ENCODE assay signal across 31 cellular contexts in genomic region chr11:111021131-111021530, GRCh38.
DNase-seq lines count a peak whose midpoint lies in the region; ATAC-seq and TF ChIP-seq lines count a peak whose summit lies in the region.
"Had no signal": no experiment of that assay in that cellular context is flagged by ENCODE, and none has a peak within 500 bp of the region (broad histone marks: within the 10 kb centered on the region; RNA-seq: fewer than 3 reads in every experiment).

No MANE protein-coding gene starts in this region.

- H3K27me3 ChIP-seq in MG63 (no peaks in the 10 kb centered on the region; the same call in none of the 2 replicates), neural progenitor cell (no peaks in the 10 kb centered on the region), tibial nerve (no peaks in the 10 kb centered on the region)
- H3K27me3 ChIP-seq: BE2C, esophagus squamous epithelium, gastrocnemius medialis had no signal

- no peaks in the 10 kb centered on the region for H3F3A ChIP-seq in neural progenitor cell (ENCODE audit: low read depth)

- H3K9me3 ChIP-seq in MG63 (no peaks in the 10 kb centered on the region), neural progenitor cell (ENCODE audit: low read depth) (no peaks in the 10 kb centered on the region), tibial nerve (no peaks in the 10 kb centered on the region)
- H3K9me3 ChIP-seq: BE2C, esophagus squamous epithelium, gastrocnemius medialis had no signal

- no peaks in the 10 kb centered on the region for H4K20me1 ChIP-seq in neural progenitor cell (ENCODE audit: low read depth)

- H3K4me1 Mint-ChIP-seq in CD14-positive monocyte (peaks cover 52% of the 10 kb centered on the region), neural progenitor cell (peaks cover 12% of the 10 kb centered on the region)
- H3K4me1 Mint-ChIP-seq: activated naive CD8-positive, alpha-beta T cell treated with anti-CD3 and anti-CD28 coated beads, Interleukin-2, amount 10 ng/mL, durations not matched to agents 7 days and 5 days; neural crest cell; T-helper 17 cell had no signal

- H3K27ac ChIP-seq in neural progenitor cell (no peak overlapping the region), tibial nerve (no peak overlapping the region)
- H3K27ac ChIP-seq: esophagus squamous epithelium, gastrocnemius medialis, parathyroid adenoma had no signal

- no peaks in the 10 kb centered on the region for H3K4me1 ChIP-seq in neural progenitor cell
- peaks cover 0 to 4% (median 2%) of the 10 kb centered on the region in 4 donors for H3K4me1 ChIP-seq in tibial nerve
- H3K4me1 ChIP-seq: BE2C, esophagus squamous epithelium, gastrocnemius medialis, parathyroid adenoma had no signal

- no peak overlapping the region for H3K27ac Mint-ChIP-seq in CD14-positive monocyte
- peak overlapping the region; percentile 27 for H3K27ac Mint-ChIP-seq in neural progenitor cell
- H3K27ac Mint-ChIP-seq: activated naive CD8-positive, alpha-beta T cell treated with anti-CD3 and anti-CD28 coated beads, Interleukin-2, amount 10 ng/mL, durations not matched to agents 7 days and 5 days; stimulated activated naive B cell treated with anti-CD40 and anti-IgM and Interleukin-4, amounts not matched to agents 10 μg/mL and 1 μg/mL and 100 μg/mL, for 72 hours; T-helper 17 cell had no signal

- TF ChIP-seq EP300 in tibial nerve (IDR thresholded peaks at IDR 0.05): no peak

- 77 to 79% methylated on average over 5 of the region's 5 CpGs for WGBS in tibial nerve, 2 donors

- H3K4me3 Mint-ChIP-seq in CD14-positive monocyte (peak overlapping the region in 1 of 2 donors; percentile 60), neural progenitor cell (no peak overlapping the region)
- H3K4me3 Mint-ChIP-seq: activated naive CD8-positive, alpha-beta T cell treated with anti-CD3 and anti-CD28 coated beads, Interleukin-2, amount 10 ng/mL, durations not matched to agents 7 days and 5 days; neural crest cell; stimulated activated naive B cell treated with anti-CD40 and anti-IgM and Interleukin-4, amounts not matched to agents 10 μg/mL and 1 μg/mL and 100 μg/mL, for 72 hours; T-helper 17 cell had no signal

- DNase-seq in CD14-positive monocyte (ENCODE audit: low spot score): peak; percentile 43
- peak; percentile 17 for DNase-seq in MG63
- DNase-seq in fibroblast of peridontal ligament (ENCODE audit: extremely low read depth): peak; percentile 31
- DNase-seq in neural progenitor cell (ENCODE audit: low spot score): peak; percentile 32
- DNase-seq in tibial nerve (ENCODE audit: low spot score in 2 of 2): no peak
- no peak for DNase-seq in NCI-H146 (lab: John Stamatoyannopoulos, UW)
- DNase-seq: ACHN; activated CD4-positive, alpha-beta T cell treated with anti-CD3 and anti-CD28 coated beads, Interleukin-2, amount 50 U/mL, for 48 hours; activated gamma-delta T cell treated with Interleukin-2 at 50 U/mL for 16 hours; activated naive CD8-positive, alpha-beta T cell treated with anti-CD3 and anti-CD28 coated beads, Interleukin-2, amount 10 ng/mL, durations not matched to agents 7 days and 5 days; activated T-cell treated with anti-CD3 and anti-CD28 coated beads, Interleukin-2, amount 50 U/mL, for 48 hours; BE2C; central memory CD4-positive, alpha-beta T cell; dermis blood vessel endothelial cell; DMS153; esophagus squamous epithelium; gastrocnemius medialis; NCI-H1048; NCI-H187; NCI-H2171 treated with DMSO at 0.1 percent for 48 hours; NCI-H510A; PC-3; small intestine; stimulated activated naive B cell treated with anti-CD40 and anti-IgM and Interleukin-4, amounts not matched to agents 10 μg/mL and 1 μg/mL and 100 μg/mL, for 72 hours; substantia nigra; T-helper 17 cell had no signal

- H3K27me3 Mint-ChIP-seq in CD14-positive monocyte (ENCODE audit: low read depth in 3 of 3): peaks cover 0 to 3% (median 3%) of the 10 kb centered on the region in 3 donors
- H3K27me3 Mint-ChIP-seq in neural progenitor cell (ENCODE audit: insufficient read depth, low read depth): peaks cover 2% of the 10 kb centered on the region

- intact Hi-C loops in CD14-positive monocyte (cut with micrococcal nuclease): no loop called here

- no peak for ATAC-seq in HG02884 (IDR thresholded peaks at IDR 0.05; ENCODE audit: unreplicated experiment)
- ATAC-seq: activated CD4-positive, CD25-positive, alpha-beta regulatory T cell treated with anti-CD3 and anti-CD28 coated beads, Interleukin-2, amount 50 U/mL, for 24 hours; gastrocnemius medialis; HCT116; PC-3; stimulated activated naive B cell treated with anti-CD40 and anti-IgM and Interleukin-4, amounts not matched to agents 10 μg/mL and 1 μg/mL and 100 μg/mL, for 72 hours; T-helper 17 cell had no signal

- no peak overlapping the region for H3K9ac ChIP-seq in neural progenitor cell
- H3K9ac ChIP-seq: parathyroid adenoma had no signal

- no peak overlapping the region for H2AFZ ChIP-seq in neural progenitor cell (replicated peaks)
- H2AFZ ChIP-seq: parathyroid adenoma had no signal

- H3K36me3 ChIP-seq in MG63 (no peaks in the 10 kb centered on the region), neural progenitor cell (no peaks in the 10 kb centered on the region), tibial nerve (no peaks in the 10 kb centered on the region)
- H3K36me3 ChIP-seq: BE2C, esophagus squamous epithelium, gastrocnemius medialis had no signal

- peaks cover 0 to 5% (median 1%) of the 10 kb centered on the region in 7 donors for H3K9me3 Mint-ChIP-seq in CD14-positive monocyte
- H3K9me3 Mint-ChIP-seq in neural progenitor cell: no peaks in the 10 kb centered on the region
- H3K9me3 Mint-ChIP-seq: activated naive CD8-positive, alpha-beta T cell treated with anti-CD3 and anti-CD28 coated beads, Interleukin-2, amount 10 ng/mL, durations not matched to agents 7 days and 5 days; neural crest cell had no signal

- TF ChIP-seq CTCF in CD14-positive monocyte (IDR thresholded peaks at IDR 0.05) (no peak), neural progenitor cell (IDR thresholded peaks at IDR 0.05) (no peak), tibial nerve (IDR thresholded peaks at IDR 0.05) (no peak)

- no peak overlapping the region for H3K4me2 ChIP-seq in neural progenitor cell

- no peak for TF ChIP-seq POLR2A in tibial nerve (IDR thresholded peaks at IDR 0.05)

- H3K36me3 Mint-ChIP-seq in CD14-positive monocyte (no peaks in the 10 kb centered on the region), neural progenitor cell (no peaks in the 10 kb centered on the region)
- H3K36me3 Mint-ChIP-seq: activated naive CD8-positive, alpha-beta T cell treated with anti-CD3 and anti-CD28 coated beads, Interleukin-2, amount 10 ng/mL, durations not matched to agents 7 days and 5 days had no signal

- no peak overlapping the region for H3K4me3 ChIP-seq in MG63
- no peak overlapping the region for H3K4me3 ChIP-seq in neural progenitor cell
- no peak overlapping the region for H3K4me3 ChIP-seq in tibial nerve
- H3K4me3 ChIP-seq: esophagus squamous epithelium, gastrocnemius medialis had no signal

- H3K79me2 ChIP-seq in neural progenitor cell (ENCODE audit: low read depth): no peaks in the 10 kb centered on the region
- H3K79me2 ChIP-seq: parathyroid adenoma had no signal

Comparison
In these comparisons a context has a peak if more than half of its experiments do, and no peak if none do; other contexts are left out.
1. DNase-seq: peak in CD14-positive monocyte (single experiment), MG63 (single experiment), fibroblast of peridontal ligament (single experiment) and neural progenitor cell (single experiment); none in tibial nerve (0 of 2) and NCI-H146 (single experiment).